8 cellular contexts compared by ENCODE assay signal in genomic region chr7:5524580-5525270, GRCh38. TPM values are rescaled to one million over a fixed set of nuclear protein-coding genes. Genes with fewer than 3 reads are reported as not detected.
DNase-seq lines count a peak whose midpoint lies in the region; ATAC-seq, FAIRE-seq and TF ChIP-seq lines count a peak whose summit lies in the region.
"Not testable (repeated sequence)": the region's sequence is repeated elsewhere in the genome, so short reads cannot be mapped to it uniquely, and the experiment has no call there.

No MANE protein-coding gene starts in this region.

- 95% methylated on average over 13 of the region's 14 CpGs for WGBS in HepG2 (ENCODE audit: low lambda C conversion rate)
- 83 to 84% (median 83%) methylated on average over 14 of the region's 14 CpGs for WGBS in small intestine, 3 donors

- H3K9me3 Mint-ChIP-seq in activated B cell treated with CpG ODN at 0.5 μM for 24 hours; activated naive CD4-positive, alpha-beta T cell treated with anti-CD3 and anti-CD28 coated beads, Interleukin-2, amount 10 ng/mL, durations not matched to agents 7 days and 5 days; endothelial cell (ENCODE audit: unreplicated experiment): not testable (repeated sequence)

- not testable (repeated sequence) for FAIRE-seq in GM12892 (lab: Jason Lieb, UNC); HepG2 (lab: Jason Lieb, UNC); small intestine (lab: Jason Lieb, UNC)

- ATAC-seq in activated B cell treated with CpG ODN at 0.5 μM for 24 hours (ENCODE audit: low read depth); HepG2: not testable (repeated sequence)

- peaks cover 27% of the 10 kb centered on the region for H3K4me1 ChIP-seq in HepG2 (ENCODE audit: insufficient read depth, low read length)
- H3K4me1 ChIP-seq in small intestine (ENCODE audit: control insufficient read depth in 2 of 2, insufficient read depth in 1 of 2, low read depth in 1 of 2, low read length in 1 of 2): not testable (repeated sequence)

- not testable (repeated sequence) for TF ChIP-seq EP300 in HepG2 (IDR thresholded peaks at IDR 0.05; ENCODE audit: low read depth in 2 of 2, low read length in 2 of 2); HepG2 (CRISPR knock-in tag; IDR thresholded peaks at IDR 0.05; ENCODE audit: borderline replicate concordance)

- TF ChIP-seq RAD21 in HepG2 (CRISPR knock-in tag; IDR thresholded peaks at IDR 0.05): not testable (repeated sequence)

- not testable (repeated sequence) for H3K27me3 Mint-ChIP-seq in activated B cell treated with CpG ODN at 0.5 μM for 24 hours
- H3K27me3 Mint-ChIP-seq in activated naive CD4-positive, alpha-beta T cell treated with anti-CD3 and anti-CD28 coated beads, Interleukin-2, amount 10 ng/mL, durations not matched to agents 7 days and 5 days: peaks cover 16% of the 10 kb centered on the region
- peaks cover 78% of the 10 kb centered on the region for H3K27me3 Mint-ChIP-seq in endothelial cell (ENCODE audit: unreplicated experiment)

- intact Hi-C loops in activated B cell treated with CpG ODN at 0.5 μM for 24 hours (cut with micrococcal nuclease); HepG2 (cut with micrococcal nuclease; ENCODE audit: unreplicated experiment): not testable (repeated sequence)

- CTCF ChIA-PET in activated B cell treated with CpG ODN at 0.5 μM for 24 hours (lab: Charles Lee): interaction anchor here (1.2 to 4.5 kb wide), 3 partner anchors 30 to 169 kb away, joined by 3 to 53 read pairs (median 3); no protein-coding TSS in a partner anchor
- CTCF ChIA-PET in activated naive CD4-positive, alpha-beta T cell treated with anti-CD3 and anti-CD28 coated beads, Interleukin-2, amount 10 ng/mL, durations not matched to agents 7 days and 5 days (lab: Charles Lee): interaction anchor here (1.9 to 4.0 kb wide), 2 partner anchors 30 to 35 kb away, joined by 7 to 39 read pairs; no protein-coding TSS in a partner anchor
- CTCF ChIA-PET in HepG2 (lab: Yijun Ruan, JAX; ENCODE audit: low intra/inter-chr PET ratio, low total read pairs): not testable (repeated sequence)

- H3K36me3 Mint-ChIP-seq in activated B cell treated with CpG ODN at 0.5 μM for 24 hours (ENCODE audit: low read depth): peaks cover 55% of the 10 kb centered on the region
- peaks cover 50% of the 10 kb centered on the region for H3K36me3 Mint-ChIP-seq in activated naive CD4-positive, alpha-beta T cell treated with anti-CD3 and anti-CD28 coated beads, Interleukin-2, amount 10 ng/mL, durations not matched to agents 7 days and 5 days
- peaks cover 54% of the 10 kb centered on the region for H3K36me3 Mint-ChIP-seq in endothelial cell (ENCODE audit: low read depth, unreplicated experiment)

- not testable (repeated sequence) for H3K27me3 ChIP-seq in HepG2 (ENCODE audit: control insufficient read depth in 1 of 2, insufficient read depth in 2 of 2, low read length in 2 of 2); small intestine (ENCODE audit: control insufficient read depth in 2 of 2, insufficient read depth in 2 of 2, low read length in 2 of 2)

- in situ Hi-C loops in HepG2 (cut with HindIII; ENCODE audit: extremely low pct_ligation_motif_present, low pct_unique_long_range_greater_than_20kb): not testable (repeated sequence)

- not testable (repeated sequence) for H3K9me3 ChIP-seq in HepG2 (ENCODE audit: low read length); small intestine (ENCODE audit: control insufficient read depth, low read depth)

- H3K27ac ChIP-seq in HepG2 (ENCODE audit: extremely low read length, insufficient read depth, low read length): not testable (repeated sequence)
- H3K27ac ChIP-seq in small intestine (ENCODE audit: low read depth in 1 of 2, low read length in 1 of 2): peak overlapping the region in 1 of 2 donors; percentile 7

- H3K4me3 Mint-ChIP-seq in activated B cell treated with CpG ODN at 0.5 μM for 24 hours (peak overlapping the region; percentile 95), endothelial cell (ENCODE audit: unreplicated experiment) (peak overlapping the region; percentile 100)
- H3K4me3 Mint-ChIP-seq in activated naive CD4-positive, alpha-beta T cell treated with anti-CD3 and anti-CD28 coated beads, Interleukin-2, amount 10 ng/mL, durations not matched to agents 7 days and 5 days: not testable (repeated sequence)

- not testable (repeated sequence) for H2AFZ ChIP-seq in HepG2 (ENCODE audit: low read length)

- H3K79me2 ChIP-seq in HepG2 (ENCODE audit: insufficient read depth, low read length): peaks cover 12% of the 10 kb centered on the region

- TF ChIP-seq CTCF in AG10803 (conservative IDR thresholded peaks at IDR 0.05; ENCODE audit: low read length); NB4 (IDR thresholded peaks at IDR 0.05; ENCODE audit: low read depth, low read length); activated B cell treated with CpG ODN at 0.5 μM for 24 hours (IDR thresholded peaks at IDR 0.05); endothelial cell (IDR thresholded peaks at IDR 0.05; ENCODE audit: unreplicated experiment); HepG2 (CRISPR knock-in tag; IDR thresholded peaks at IDR 0.05): not testable (repeated sequence)

- H3K4me3 ChIP-seq in AG10803 (ENCODE audit: low read length); NB4 (ENCODE audit: low read depth, low read length); HepG2 (replicated peaks in 1 of 3; ENCODE audit: insufficient read depth in 1 of 3, low read depth in 2 of 3, low read length in 3 of 3); small intestine (ENCODE audit: low read depth in 1 of 2, low read length in 2 of 2): not testable (repeated sequence)

- TF ChIP-seq POLR2A in GM12892 (IDR thresholded peaks at IDR 0.05; ENCODE audit: low read depth, low read length): peak; percentile 77
- TF ChIP-seq POLR2A in NB4 (IDR thresholded peaks at IDR 0.05; ENCODE audit: extremely low read depth, insufficient read length); HepG2 (IDR thresholded peaks at IDR 0.05; ENCODE audit: insufficient read depth in 1 of 2, low read depth in 2 of 2, low read length in 2 of 2): not testable (repeated sequence)

- POLR2A ChIA-PET in activated B cell treated with CpG ODN at 0.5 μM for 24 hours (lab: Charles Lee) (interaction anchor here (0.7 to 4.8 kb wide), 17 partner anchors 8 to 306 kb away, joined by 3 to 66 read pairs (median 6); no protein-coding TSS in a partner anchor), HepG2 (lab: Yijun Ruan, JAX) (interaction anchor here (1.3 to 3.5 kb wide), 4 partner anchors 8 to 34 kb away, joined by 7 to 38 read pairs (median 10); no protein-coding TSS in a partner anchor)

- H3K4me1 Mint-ChIP-seq in activated B cell treated with CpG ODN at 0.5 μM for 24 hours (peaks cover 46% of the 10 kb centered on the region), endothelial cell (ENCODE audit: unreplicated experiment) (peaks cover 31% of the 10 kb centered on the region)
- peaks cover 31% of the 10 kb centered on the region for H3K4me1 Mint-ChIP-seq in activated naive CD4-positive, alpha-beta T cell treated with anti-CD3 and anti-CD28 coated beads, Interleukin-2, amount 10 ng/mL, durations not matched to agents 7 days and 5 days

- H3K36me3 ChIP-seq in HepG2 (replicated peaks in 1 of 2; ENCODE audit: control insufficient read depth in 1 of 2, insufficient read depth in 2 of 2, low read length in 2 of 2) (peaks cover 8 to 29% of the 10 kb centered on the region in 2 experiments), small intestine (ENCODE audit: control insufficient read depth in 2 of 2, insufficient read depth in 2 of 2, low read length in 2 of 2) (peaks cover 19% of the 10 kb centered on the region in 2 donors)

- H4K20me1 ChIP-seq in HepG2 (ENCODE audit: insufficient read depth, low read length): peaks cover 33% of the 10 kb centered on the region

- not testable (repeated sequence) for BruUV-seq in HepG2 (replicated peaks; lab: Mats Ljungman, UMichigan)

- not testable (repeated sequence) for H3K4me2 ChIP-seq in HepG2 (ENCODE audit: low read depth, low read length)

- peak; percentile 53 for DNase-seq in AG10803 (ENCODE audit: low read depth)
- not testable (repeated sequence) for DNase-seq in GM12892 (ENCODE audit: insufficient read length); activated B cell treated with CpG ODN at 0.5 μM for 24 hours; activated naive CD4-positive, alpha-beta T cell treated with anti-CD3 and anti-CD28 coated beads, Interleukin-2, amount 10 ng/mL, durations not matched to agents 7 days and 5 days; endothelial cell (ENCODE audit: low spot score); HepG2 (ENCODE audit: low spot score)
- peak; percentile 46 for DNase-seq in NB4 (ENCODE audit: low read depth)
- peak; percentile 17 for DNase-seq in small intestine

- H3K27ac Mint-ChIP-seq in activated B cell treated with CpG ODN at 0.5 μM for 24 hours (peak overlapping the region; percentile 80), endothelial cell (ENCODE audit: unreplicated experiment) (peak overlapping the region; percentile 93)
- peak overlapping the region; percentile 92 for H3K27ac Mint-ChIP-seq in activated naive CD4-positive, alpha-beta T cell treated with anti-CD3 and anti-CD28 coated beads, Interleukin-2, amount 10 ng/mL, durations not matched to agents 7 days and 5 days

- not testable (repeated sequence) for H3K9ac ChIP-seq in HepG2 (ENCODE audit: insufficient read depth, low read depth, low read length)

RNA-seq across cellular contexts. Expression of gene ACTB, which starts 5.7 kb away (rescaled TPM):
- polyA plus RNA-seq in GM12892 (2012; ENCODE audit: missing spikeins): 10,904 TPM
- total RNA-seq in activated B cell treated with CpG ODN at 0.5 μM for 24 hours: 9,258 and 9,276 TPM in 2 replicates
- 5,848 TPM for total RNA-seq in endothelial cell (ENCODE audit: unreplicated experiment)
- total RNA-seq in HepG2 (2016; rRNA removed; fragmentation: Illumina TruSeq; extraction: Trizol): 983 and 1,099 TPM in 2 replicates
- 406 and 413 TPM in 2 replicates for total RNA-seq in HepG2 (2016; cell fraction: cytosol; rRNA removed; fragmentation: Illumina TruSeq; extraction: Trizol; ENCODE audit: low read depth)
- total RNA-seq in HepG2 (2016; cell fraction: insoluble cytoplasmic fraction; rRNA removed; fragmentation: Illumina TruSeq; extraction: Trizol): 966 and 972 TPM in 2 replicates
- 815 and 929 TPM in 2 replicates for total RNA-seq in HepG2 (2016; cell fraction: membrane; rRNA removed; fragmentation: Illumina TruSeq; extraction: Trizol)
- total RNA-seq in HepG2 (2016; cell fraction: nucleus; rRNA removed; fragmentation: Illumina TruSeq; extraction: Trizol): 668 and 755 TPM in 2 replicates
- polyA plus RNA-seq in HepG2 (2011; rRNA removed): 984 and 1,160 TPM in 2 replicates
- 567 and 620 TPM in 2 replicates for polyA plus RNA-seq in HepG2 (2011; cell fraction: cytosol; rRNA removed)
- polyA plus RNA-seq in HepG2 (2011; cell fraction: nucleus; rRNA removed): 1,565 and 1,995 TPM in 2 replicates
- polyA plus RNA-seq in HepG2 (2012): 984 and 1,070 TPM in 2 replicates
- polyA plus RNA-seq in HepG2 (2016; cell fraction: cytosol; fragmentation: Illumina TruSeq; extraction: Trizol; ENCODE audit: low read depth): 510 and 558 TPM in 2 replicates
- 1,764 and 2,207 TPM in 2 replicates for polyA plus RNA-seq in HepG2 (2016; cell fraction: insoluble cytoplasmic fraction; fragmentation: Illumina TruSeq; extraction: Trizol; ENCODE audit: low read depth)
- 1,095 and 1,097 TPM in 2 replicates for polyA plus RNA-seq in HepG2 (2016; cell fraction: membrane; fragmentation: Illumina TruSeq; extraction: Trizol; ENCODE audit: low read depth)
- polyA plus RNA-seq in HepG2 (2016; cell fraction: nucleus; fragmentation: Illumina TruSeq; extraction: Trizol; ENCODE audit: insufficient read depth, low read depth): 1,747 and 1,824 TPM in 2 replicates
- polyA minus RNA-seq in HepG2 (2011; rRNA and poly(A)+ RNA removed; ENCODE audit: low replicate concordance): 2,677 and 2,857 TPM in 2 replicates
- 1,014 and 1,055 TPM in 2 replicates for polyA minus RNA-seq in HepG2 (2011; cell fraction: cytosol; rRNA and poly(A)+ RNA removed)
- 329 and 574 TPM in 2 replicates for polyA minus RNA-seq in HepG2 (2011; cell fraction: nucleus; rRNA and poly(A)+ RNA removed)
- polyA plus RNA-seq in small intestine: 1,000 to 10,000 TPM; 3,422 to 5,487 (median 4,014) TPM

RNA-seq across cellular contexts. Expression of gene FBXL18, which starts 11.1 kb away (rescaled TPM):
- polyA plus RNA-seq in GM12892 (2012; ENCODE audit: missing spikeins): 1.9 TPM
- total RNA-seq in activated B cell treated with CpG ODN at 0.5 μM for 24 hours: 11.6 and 12.9 TPM in 2 replicates
- total RNA-seq in endothelial cell (ENCODE audit: unreplicated experiment): 14.5 TPM
- total RNA-seq in HepG2 (2016; rRNA removed; fragmentation: Illumina TruSeq; extraction: Trizol): 3.9 TPM in 2 replicates
- total RNA-seq in HepG2 (2016; cell fraction: cytosol; rRNA removed; fragmentation: Illumina TruSeq; extraction: Trizol; ENCODE audit: low read depth): 1.1 and 1.6 TPM in 2 replicates
- 3.7 and 4.0 TPM in 2 replicates for total RNA-seq in HepG2 (2016; cell fraction: insoluble cytoplasmic fraction; rRNA removed; fragmentation: Illumina TruSeq; extraction: Trizol)
- total RNA-seq in HepG2 (2016; cell fraction: membrane; rRNA removed; fragmentation: Illumina TruSeq; extraction: Trizol): 1.5 and 2.0 TPM in 2 replicates
- 2.9 and 3.3 TPM in 2 replicates for total RNA-seq in HepG2 (2016; cell fraction: nucleus; rRNA removed; fragmentation: Illumina TruSeq; extraction: Trizol)
- polyA plus RNA-seq in HepG2 (2011; rRNA removed): 1.1 and 1.5 TPM in 2 replicates
- 0.63 and 1.1 TPM in 2 replicates for polyA plus RNA-seq in HepG2 (2011; cell fraction: cytosol; rRNA removed)
- 4.2 and 7.3 TPM in 2 replicates for polyA plus RNA-seq in HepG2 (2011; cell fraction: nucleus; rRNA removed)
- polyA plus RNA-seq in HepG2 (2012): 1.5 and 2.0 TPM in 2 replicates
- 0.17 and 0.19 TPM in 2 replicates for polyA plus RNA-seq in HepG2 (2016; cell fraction: cytosol; fragmentation: Illumina TruSeq; extraction: Trizol; ENCODE audit: low read depth)
- polyA plus RNA-seq in HepG2 (2016; cell fraction: insoluble cytoplasmic fraction; fragmentation: Illumina TruSeq; extraction: Trizol; ENCODE audit: low read depth): 1.4 and 2.4 TPM in 2 replicates
- 0.11 and 0.30 TPM in 2 replicates for polyA plus RNA-seq in HepG2 (2016; cell fraction: membrane; fragmentation: Illumina TruSeq; extraction: Trizol; ENCODE audit: low read depth)
- 2.1 and 2.5 TPM in 2 replicates for polyA plus RNA-seq in HepG2 (2016; cell fraction: nucleus; fragmentation: Illumina TruSeq; extraction: Trizol; ENCODE audit: insufficient read depth, low read depth)
- polyA minus RNA-seq in HepG2 (2011; rRNA and poly(A)+ RNA removed; ENCODE audit: low replicate concordance): 9.2 and 12.0 TPM in 2 replicates
- polyA minus RNA-seq in HepG2 (2011; cell fraction: cytosol; rRNA and poly(A)+ RNA removed): 3.7 and 4.0 TPM in 2 replicates
- 4.1 and 4.5 TPM in 2 replicates for polyA minus RNA-seq in HepG2 (2011; cell fraction: nucleus; rRNA and poly(A)+ RNA removed)
- 1 to 10 TPM; 1.1 to 3.4 (median 1.3) TPM for polyA plus RNA-seq in small intestine
